In the genomic region with DNA sequence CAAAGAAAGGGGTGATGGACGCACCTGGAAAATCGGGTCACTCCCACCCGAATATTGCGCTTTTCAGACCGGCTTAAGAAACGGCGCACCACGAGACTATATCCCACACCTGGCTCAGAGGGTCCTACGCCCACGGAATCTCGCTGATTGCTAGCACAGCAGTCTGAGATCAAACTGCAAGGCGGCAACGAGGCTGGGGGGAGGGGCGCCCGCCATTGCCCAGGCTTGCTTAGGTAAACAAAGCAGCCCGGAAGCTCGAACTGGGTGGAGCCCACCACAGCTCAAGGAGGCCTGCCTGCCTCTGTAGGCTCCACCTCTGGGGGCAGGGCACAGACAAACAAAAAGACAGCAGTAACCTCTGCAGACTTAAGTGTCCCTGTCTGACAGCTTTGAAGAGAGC, we compare ENCODE assay signal across 12 cellular contexts. TPM values are rescaled to one million over a fixed set of nuclear protein-coding genes. Genes with fewer than 3 reads are reported as not detected.
"Had no signal": no experiment of that assay in that cellular context is flagged by ENCODE, and none has a peak within 500 bp of the region (broad histone marks: within the 10 kb centered on the region; RNA-seq: fewer than 3 reads in every experiment).

No MANE protein-coding gene starts in this region.

RNA-seq across cellular contexts. Expression of a gene that starts 59.1 kb away (rescaled TPM):
- total RNA-seq: activated B cell treated with CpG ODN at 0.5 μM for 24 hours; activated CD4-positive, alpha-beta T cell treated with anti-CD3 and anti-CD28 coated beads, Interleukin-2, amount 10 ng/mL, durations not matched to agents 7 days and 5 days; activated CD8-positive, alpha-beta memory T cell treated with anti-CD3 and anti-CD28 coated beads for 36 hours; activated CD8-positive, alpha-beta T cell treated with anti-CD3 and anti-CD28 coated beads, Interleukin-2, amount 10 ng/mL, durations not matched to agents 7 days and 5 days; activated naive CD4-positive, alpha-beta T cell treated with anti-CD3 and anti-CD28 coated beads for 36 hours; activated naive CD4-positive, alpha-beta T cell treated with anti-CD3 and anti-CD28 coated beads, Interleukin-2, amount 50 U/mL, for 72 hours; activated naive CD8-positive, alpha-beta T cell treated with anti-CD3 and anti-CD28 coated beads for 36 hours; activated T-cell treated with anti-CD3 and anti-CD28 coated beads, Interleukin-2, amount 50 U/mL, for 72 hours; activated T-helper 1 cell treated with anti-CD3 and anti-CD28 coated beads, Interleukin-12 subunit alpha, Interleukin-12 subunit beta, Interleukin-2, Interleukin-4 antibody, amounts not matched to agents 30 ng/mL and 10 ng/mL and 1 ng/mL, durations not matched to agents 14 hours and 24 hours and 36 hours; T-helper 1 cell treated with Interleukin-12 subunit alpha and Interleukin-12 subunit beta and Interleukin-4 antibody, amounts not matched to agents 30 ng/mL and 1 ng/mL, for 36 hours; T-helper 17 cell; T-helper 2 cell treated with Interferon-gamma antibody and Interleukin-4, amounts not matched to agents 100 ng/mL and 5 ng/mL, for 36 hours had no signal
